Comparison of ENCODE assay signal across 8 cellular contexts in genomic region chr3:160485931-160486330, GRCh38. TPM values are rescaled to one million over a fixed set of nuclear protein-coding genes. Genes with fewer than 3 reads are reported as not detected.
DNase-seq lines count a peak whose midpoint lies in the region; ATAC-seq and TF ChIP-seq lines count a peak whose summit lies in the region.

No MANE protein-coding gene starts in this region.

- no peaks in the 10 kb centered on the region for H3K36me3 ChIP-seq in GM06990 (ENCODE audit: control insufficient read depth, insufficient read depth, low read length)

- H3K4me3 ChIP-seq in GM06990 (replicated peaks; ENCODE audit: low read depth, low read length): peak overlapping the region; percentile 63

- POLR2A ChIA-PET in WTC11 (lab: Charles Lee): interaction anchor here (0.7 to 1.1 kb wide), 2 partner anchors 24 to 36 kb away, joined by 5 to 11 read pairs; partner anchors contain the start of gene TRIM59

- H3K27me3 Mint-ChIP-seq in WTC11 (ENCODE audit: low read depth): no peaks in the 10 kb centered on the region

- peak overlapping the region; percentile 28 for H3K4me3 Mint-ChIP-seq in WTC11

- no peaks in the 10 kb centered on the region for H3K27me3 ChIP-seq in GM06990 (replicated peaks; ENCODE audit: control insufficient read depth, insufficient read depth, low read length)

- in situ Hi-C loops in ACHN (cut with HindIII; ENCODE audit: low pct_ligation_motif_present, low pct_unique_long_range_greater_than_20kb, low sequenced_read_pairs): no loop called here

- CTCF ChIA-PET in WTC11 (lab: Charles Lee): interaction anchor here (0.7 to 1.3 kb wide), 10 partner anchors 8 to 664 kb away, joined by 3 to 9 read pairs (median 4); partner anchors contain the start of gene TRIM59

- TF ChIP-seq CTCF in GM06990 (IDR thresholded peaks at IDR 0.05; ENCODE audit: insufficient read depth, low read length, poor library complexity, severe bottlenecking) (no peak), WTC11 (IDR thresholded peaks at IDR 0.05) (no peak), omental fat pad (IDR thresholded peaks at IDR 0.05) (no peak)

- no peaks in the 10 kb centered on the region for H3K9me3 Mint-ChIP-seq in WTC11

- ATAC-seq in WTC11 (no peak), omental fat pad (ENCODE audit: low FRiP score) (no peak), GM18868 (IDR thresholded peaks at IDR 0.05; ENCODE audit: unreplicated experiment) (no peak)

- no peak overlapping the region for H3K27ac Mint-ChIP-seq in WTC11

- DNase-seq in ACHN: peak; percentile 25
- DNase-seq in GM06990 (ENCODE audit: extremely low read depth, insufficient read length): no peak
- DNase-seq in WTC11 (ENCODE audit: low spot score): no peak
- peak; percentile 32 for DNase-seq in medulla oblongata (ENCODE audit: extremely low spot score)
- no peak for DNase-seq in omental fat pad (ENCODE audit: low spot score)
- DNase-seq in HCEC 1CT: no peak
- DNase-seq in NCI-H2196 treated with DMSO at 0.1 percent for 48 hours (lab: John Stamatoyannopoulos, UW; ENCODE audit: unreplicated experiment): no peak

- 0 out of 2 replicates have a peak, but pooled peaks cover 6% of the 10 kb centered on the region for H3K4me1 Mint-ChIP-seq in WTC11

- no peaks in the 10 kb centered on the region for H3K36me3 Mint-ChIP-seq in WTC11

TF ChIP-seq in WTC11, 78 proteins besides CTCF, POLR2A, EP300 and RAD21:
- no peak for TF ChIP-seq CDX4 (CRISPR knock-in tag; IDR thresholded peaks at IDR 0.05; ENCODE audit: borderline replicate concordance)
- TF ChIP-seq TEAD1 (CRISPR knock-in tag; IDR thresholded peaks at IDR 0.05): no peak
- TF ChIP-seq NR2C2 (CRISPR knock-in tag; IDR thresholded peaks at IDR 0.05): no peak

RNA-seq across cellular contexts. Expression of gene TRIM59, which starts 36.3 kb away (rescaled TPM):
- total RNA-seq in WTC11 (2021) (32.4 to 38.5 TPM (median 36.8 TPM) in 3 replicates), omental fat pad (1 to 10 TPM in 3 of 4 donors, under 1 TPM in 1; 0.32 to 1.6 (median 1.4) TPM)

Comparison
In these comparisons a context has a peak if more than half of its experiments do, and no peak if none do; other contexts are left out.
1. DNase-seq: peak in ACHN (single experiment) and medulla oblongata (single experiment); none in GM06990 (single experiment), WTC11 (single experiment), omental fat pad (single experiment), HCEC 1CT (single experiment) and NCI-H2196 treated with DMSO at 0.1 percent for 48 hours (single experiment).
2. RNA of gene TRIM59, which starts 36.3 kb away (total RNA-seq): 32.4 to 38.5 TPM in WTC11; 0.32 to 1.6 TPM in omental fat pad; every median in the first group is over 10 times any median in the second.